ENCODE assay signal across 1 cellular context in the genomic region with DNA sequence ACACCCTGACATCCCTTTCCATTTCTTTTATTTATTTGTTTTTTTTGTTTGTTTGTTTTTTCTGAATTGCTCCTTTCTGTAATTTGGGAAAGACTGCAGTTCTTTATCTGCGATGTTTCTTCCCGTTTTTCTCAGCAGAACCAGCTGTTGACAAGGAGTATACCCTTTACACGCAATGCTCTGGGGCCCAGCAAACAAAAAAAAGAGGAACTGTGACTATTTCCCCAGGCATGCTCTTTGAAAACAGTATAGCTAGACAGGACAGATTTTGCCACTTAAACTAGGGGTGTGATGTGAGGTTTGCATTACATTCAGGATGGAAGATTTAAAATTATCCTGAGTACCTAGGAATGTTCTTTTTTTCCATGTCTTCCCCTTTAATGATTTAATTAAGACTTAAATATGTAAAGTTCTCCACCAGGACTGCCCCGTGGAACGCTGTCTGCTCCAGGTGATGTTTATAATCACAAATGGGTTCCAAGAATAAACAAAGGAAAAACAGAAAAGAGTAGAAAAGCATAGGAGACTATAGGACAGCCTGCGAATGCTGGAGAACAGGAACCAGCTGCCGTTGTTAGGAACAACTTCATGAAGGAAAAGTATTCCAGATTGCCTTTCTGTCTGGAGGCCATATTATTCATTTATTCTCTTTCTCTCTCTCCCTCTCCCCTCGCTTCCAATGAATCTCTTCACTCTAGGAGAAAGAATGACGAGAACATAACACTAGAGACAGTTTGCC.
TF ChIP-seq lines count a peak whose summit lies in the region.

No MANE protein-coding gene starts in this region.

TF ChIP-seq in GM12878, 131 proteins besides CTCF, POLR2A, EP300 and RAD21 (continued from another document):
- TF ChIP-seq, protein P1, sequence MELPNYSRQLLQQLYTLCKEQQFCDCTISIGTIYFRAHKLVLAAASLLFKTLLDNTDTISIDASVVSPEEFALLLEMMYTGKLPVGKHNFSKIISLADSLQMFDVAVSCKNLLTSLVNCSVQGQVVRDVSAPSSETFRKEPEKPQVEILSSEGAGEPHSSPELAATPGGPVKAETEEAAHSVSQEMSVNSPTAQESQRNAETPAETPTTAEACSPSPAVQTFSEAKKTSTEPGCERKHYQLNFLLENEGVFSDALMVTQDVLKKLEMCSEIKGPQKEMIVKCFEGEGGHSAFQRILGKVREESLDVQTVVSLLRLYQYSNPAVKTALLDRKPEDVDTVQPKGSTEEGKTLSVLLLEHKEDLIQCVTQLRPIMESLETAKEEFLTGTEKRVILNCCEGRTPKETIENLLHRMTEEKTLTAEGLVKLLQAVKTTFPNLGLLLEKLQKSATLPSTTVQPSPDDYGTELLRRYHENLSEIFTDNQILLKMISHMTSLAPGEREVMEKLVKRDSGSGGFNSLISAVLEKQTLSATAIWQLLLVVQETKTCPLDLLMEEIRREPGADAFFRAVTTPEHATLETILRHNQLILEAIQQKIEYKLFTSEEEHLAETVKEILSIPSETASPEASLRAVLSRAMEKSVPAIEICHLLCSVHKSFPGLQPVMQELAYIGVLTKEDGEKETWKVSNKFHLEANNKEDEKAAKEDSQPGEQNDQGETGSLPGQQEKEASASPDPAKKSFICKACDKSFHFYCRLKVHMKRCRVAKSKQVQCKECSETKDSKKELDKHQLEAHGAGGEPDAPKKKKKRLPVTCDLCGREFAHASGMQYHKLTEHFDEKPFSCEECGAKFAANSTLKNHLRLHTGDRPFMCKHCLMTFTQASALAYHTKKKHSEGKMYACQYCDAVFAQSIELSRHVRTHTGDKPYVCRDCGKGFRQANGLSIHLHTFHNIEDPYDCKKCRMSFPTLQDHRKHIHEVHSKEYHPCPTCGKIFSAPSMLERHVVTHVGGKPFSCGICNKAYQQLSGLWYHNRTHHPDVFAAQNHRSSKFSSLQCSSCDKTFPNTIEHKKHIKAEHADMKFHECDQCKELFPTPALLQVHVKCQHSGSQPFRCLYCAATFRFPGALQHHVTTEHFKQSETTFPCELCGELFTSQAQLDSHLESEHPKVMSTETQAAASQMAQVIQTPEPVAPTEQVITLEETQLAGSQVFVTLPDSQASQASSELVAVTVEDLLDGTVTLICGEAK (IDR thresholded peaks at IDR 0.05; ENCODE audit: borderline replicate concordance), result no peak
- TF ChIP-seq EED (IDR thresholded peaks at IDR 0.05; ENCODE audit: low read depth) (peak; percentile 42; the same call in 1 of the 2 replicates), SREBF1 (IDR thresholded peaks at IDR 0.05; ENCODE audit: low read length) (no peak), DPF2 (IDR thresholded peaks at IDR 0.05) (peak; percentile 53; the same call in 1 of the 2 replicates), FOXK2 (IDR thresholded peaks at IDR 0.05) (no peak), SKIL (IDR thresholded peaks at IDR 0.05; ENCODE audit: low read depth, poor library complexity, severe bottlenecking) (no peak), FOXM1 (IDR thresholded peaks at IDR 0.05; ENCODE audit: low read depth, low read length) (peak; percentile 33; the same call in 1 of the 2 replicates), E4F1 (IDR thresholded peaks at IDR 0.05; ENCODE audit: borderline replicate concordance, partially characterized antibody) (no peak), RB1 (IDR thresholded peaks at IDR 0.05; ENCODE audit: borderline replicate concordance) (no peak), BCLAF1 (IDR thresholded peaks at IDR 0.05) (no peak), ZZZ3 (IDR thresholded peaks at IDR 0.05; ENCODE audit: control insufficient read depth, insufficient read length, low read depth) (no peak), CREB1 (IDR thresholded peaks at IDR 0.05; ENCODE audit: low read depth) (no peak), ZNF274 (IDR thresholded peaks at IDR 0.05; ENCODE audit: insufficient read depth, insufficient read length) (no peak), CBX3 (IDR thresholded peaks at IDR 0.05; ENCODE audit: borderline replicate concordance, low read depth) (no peak), NFXL1 (IDR thresholded peaks at IDR 0.05; ENCODE audit: borderline replicate concordance) (no peak)
- TF ChIP-seq, protein P2, sequence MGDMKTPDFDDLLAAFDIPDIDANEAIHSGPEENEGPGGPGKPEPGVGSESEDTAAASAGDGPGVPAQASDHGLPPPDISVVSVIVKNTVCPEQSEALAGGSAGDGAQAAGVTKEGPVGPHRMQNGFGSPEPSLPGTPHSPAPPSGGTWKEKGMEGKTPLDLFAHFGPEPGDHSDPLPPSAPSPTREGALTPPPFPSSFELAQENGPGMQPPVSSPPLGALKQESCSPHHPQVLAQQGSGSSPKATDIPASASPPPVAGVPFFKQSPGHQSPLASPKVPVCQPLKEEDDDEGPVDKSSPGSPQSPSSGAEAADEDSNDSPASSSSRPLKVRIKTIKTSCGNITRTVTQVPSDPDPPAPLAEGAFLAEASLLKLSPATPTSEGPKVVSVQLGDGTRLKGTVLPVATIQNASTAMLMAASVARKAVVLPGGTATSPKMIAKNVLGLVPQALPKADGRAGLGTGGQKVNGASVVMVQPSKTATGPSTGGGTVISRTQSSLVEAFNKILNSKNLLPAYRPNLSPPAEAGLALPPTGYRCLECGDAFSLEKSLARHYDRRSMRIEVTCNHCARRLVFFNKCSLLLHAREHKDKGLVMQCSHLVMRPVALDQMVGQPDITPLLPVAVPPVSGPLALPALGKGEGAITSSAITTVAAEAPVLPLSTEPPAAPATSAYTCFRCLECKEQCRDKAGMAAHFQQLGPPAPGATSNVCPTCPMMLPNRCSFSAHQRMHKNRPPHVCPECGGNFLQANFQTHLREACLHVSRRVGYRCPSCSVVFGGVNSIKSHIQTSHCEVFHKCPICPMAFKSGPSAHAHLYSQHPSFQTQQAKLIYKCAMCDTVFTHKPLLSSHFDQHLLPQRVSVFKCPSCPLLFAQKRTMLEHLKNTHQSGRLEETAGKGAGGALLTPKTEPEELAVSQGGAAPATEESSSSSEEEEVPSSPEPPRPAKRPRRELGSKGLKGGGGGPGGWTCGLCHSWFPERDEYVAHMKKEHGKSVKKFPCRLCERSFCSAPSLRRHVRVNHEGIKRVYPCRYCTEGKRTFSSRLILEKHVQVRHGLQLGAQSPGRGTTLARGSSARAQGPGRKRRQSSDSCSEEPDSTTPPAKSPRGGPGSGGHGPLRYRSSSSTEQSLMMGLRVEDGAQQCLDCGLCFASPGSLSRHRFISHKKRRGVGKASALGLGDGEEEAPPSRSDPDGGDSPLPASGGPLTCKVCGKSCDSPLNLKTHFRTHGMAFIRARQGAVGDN (IDR thresholded peaks at IDR 0.05), result no peak
- TF ChIP-seq, protein P3, sequence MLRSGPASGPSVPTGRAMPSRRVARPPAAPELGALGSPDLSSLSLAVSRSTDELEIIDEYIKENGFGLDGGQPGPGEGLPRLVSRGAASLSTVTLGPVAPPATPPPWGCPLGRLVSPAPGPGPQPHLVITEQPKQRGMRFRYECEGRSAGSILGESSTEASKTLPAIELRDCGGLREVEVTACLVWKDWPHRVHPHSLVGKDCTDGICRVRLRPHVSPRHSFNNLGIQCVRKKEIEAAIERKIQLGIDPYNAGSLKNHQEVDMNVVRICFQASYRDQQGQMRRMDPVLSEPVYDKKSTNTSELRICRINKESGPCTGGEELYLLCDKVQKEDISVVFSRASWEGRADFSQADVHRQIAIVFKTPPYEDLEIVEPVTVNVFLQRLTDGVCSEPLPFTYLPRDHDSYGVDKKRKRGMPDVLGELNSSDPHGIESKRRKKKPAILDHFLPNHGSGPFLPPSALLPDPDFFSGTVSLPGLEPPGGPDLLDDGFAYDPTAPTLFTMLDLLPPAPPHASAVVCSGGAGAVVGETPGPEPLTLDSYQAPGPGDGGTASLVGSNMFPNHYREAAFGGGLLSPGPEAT (IDR thresholded peaks at IDR 0.05; ENCODE audit: low read depth), result peak; percentile 81
